In genomic region chr3:120382941-120383447, GRCh38 we compare ENCODE assay signal across 19 cellular contexts. TPM values are rescaled to one million over a fixed set of nuclear protein-coding genes. Genes with fewer than 3 reads are reported as not detected.
DNase-seq lines count a peak whose midpoint lies in the region; ATAC-seq, FAIRE-seq and TF ChIP-seq lines count a peak whose summit lies in the region.
"Had no signal": no experiment of that assay in that cellular context is flagged by ENCODE, and none has a peak within 500 bp of the region (broad histone marks: within the 10 kb centered on the region; RNA-seq: fewer than 3 reads in every experiment).

No MANE protein-coding gene starts in this region.

- WGBS in GM12878 (ENCODE audit: insufficient coverage, insufficient replicate concordance, low lambda C conversion rate, missing lambda C conversion rate), result 13% methylated on average over 2 of the region's 2 CpGs

- no peak for DNase-seq in stimulated activated naive CD8-positive, alpha-beta T cell treated with anti-CD3 and anti-CD28 coated beads, Interleukin-15, amount 100 ng/mL, for 72 hours
- DNase-seq in stimulated activated naive CD8-positive, alpha-beta T cell treated with anti-CD3 and anti-CD28 coated beads, Interleukin-15, Interleukin-2, amounts not matched to agents 100 U/mL and 50 U/mL, for 24 hours, result no peak
- DNase-seq in GM12878 (ENCODE audit: low read depth, low spot score), result no peak
- no peak for DNase-seq in activated CD4-positive, CD25-positive, alpha-beta regulatory T cell (lab: John Stamatoyannopoulos, UW)
- DNase-seq: 8988T; CD4-positive, alpha-beta memory T cell; DMS153; DMS79; GF-D8; GOT3; H7; HFFc6 had no signal

- H3K9ac ChIP-seq in GM12878 (ENCODE audit: control insufficient read depth, insufficient read depth, low read length), result no peak overlapping the region
- H3K9ac ChIP-seq: BLaER1 had no signal

- no peak for TF ChIP-seq EP300 in GM12878 (IDR thresholded peaks at IDR 0.05; ENCODE audit: borderline replicate concordance in 1 of 2, control insufficient read depth in 1 of 2, low read depth in 2 of 2, low read length in 2 of 2)

- no peak for FAIRE-seq in GM12878 (lab: Jason Lieb, UNC)
- FAIRE-seq: GM12891 had no signal

- TF ChIP-seq POLR2A in GM12878 (IDR thresholded peaks at IDR 0.05; ENCODE audit: low read depth, low read length), result no peak

- H3K4me3 ChIP-seq in GM12878, result no peak overlapping the region
- H3K4me3 ChIP-seq: BLaER1 had no signal

- TF ChIP-seq RAD21 in GM12878 (IDR thresholded peaks at IDR 0.05; ENCODE audit: insufficient read depth, low read depth, low read length), result no peak

- no peaks in the 10 kb centered on the region for H3K4me1 ChIP-seq in GM12878 (ENCODE audit: control insufficient read depth, insufficient read depth, low read length)
- H3K4me1 ChIP-seq: BLaER1 had no signal

- H3K9me3 ChIP-seq in KOPT-K1 (ENCODE audit: insufficient read depth, low read length, poor library complexity, severe bottlenecking) (no peaks in the 10 kb centered on the region), GM12878 (replicated peaks; ENCODE audit: control insufficient read depth, insufficient read depth, low read length) (no peaks in the 10 kb centered on the region)
- H3K9me3 ChIP-seq: BLaER1 had no signal

- H3K27ac ChIP-seq in KOPT-K1 (ENCODE audit: low read depth, low read length, poor library complexity, severe bottlenecking) (peak overlapping the region; percentile 33), GM12878 (ENCODE audit: control insufficient read depth, insufficient read depth) (no peak overlapping the region)
- H3K27ac ChIP-seq: BLaER1 had no signal

- no peak overlapping the region for H3K4me3 Mint-ChIP-seq in stimulated activated naive CD8-positive, alpha-beta T cell treated with anti-CD3 and anti-CD28 coated beads, Interleukin-15, amount 100 ng/mL, for 72 hours
- H3K4me3 Mint-ChIP-seq: CD14-positive monocyte; CD4-positive, alpha-beta memory T cell; HFFc6 had no signal

- no TSS peak for BruUV-seq in GM12878 (replicated peaks; lab: Mats Ljungman, UMichigan)

- POLR2A ChIA-PET in GM12878 (lab: Charles Lee), result no interaction called here

- no peaks in the 10 kb centered on the region for H3K79me2 ChIP-seq in GM12878 (ENCODE audit: control insufficient read depth, insufficient read depth, low read length)

- no peak overlapping the region for H3K27ac Mint-ChIP-seq in stimulated activated naive CD8-positive, alpha-beta T cell treated with anti-CD3 and anti-CD28 coated beads, Interleukin-15, amount 100 ng/mL, for 72 hours
- H3K27ac Mint-ChIP-seq: CD14-positive monocyte; CD4-positive, alpha-beta memory T cell; HFFc6 had no signal

- H2AFZ ChIP-seq in GM12878 (ENCODE audit: control insufficient read depth, low read depth, low read length), result no peak overlapping the region

- peak; percentile 76 for ATAC-seq in stimulated activated naive CD8-positive, alpha-beta T cell treated with anti-CD3 and anti-CD28 coated beads, Interleukin-15, amount 100 ng/mL, for 72 hours
- no peak for ATAC-seq in stimulated activated naive CD8-positive, alpha-beta T cell treated with anti-CD3 and anti-CD28 coated beads, Interleukin-15, Interleukin-2, amounts not matched to agents 100 U/mL and 50 U/mL, for 24 hours
- ATAC-seq in GM12878 (no peak), GM21367 (IDR thresholded peaks at IDR 0.05; ENCODE audit: unreplicated experiment) (no peak), GM18907 (IDR thresholded peaks at IDR 0.05; ENCODE audit: unreplicated experiment) (no peak)
- ATAC-seq: HCT116 had no signal

- TF ChIP-seq CTCF in GM12878 (IDR thresholded peaks at IDR 0.05 in 2 of 3, conservative IDR thresholded peaks at IDR 0.05 in 1 of 3; ENCODE audit: control insufficient read depth in 2 of 3, extremely low read depth in 1 of 3, insufficient read depth in 1 of 3, low read depth in 3 of 3, low read length in 3 of 3), result no peak

- RAD21 ChIA-PET in GM12878 (lab: Charles Lee; ENCODE audit: unreplicated experiment), result no interaction called here

- intact Hi-C loops in GM12878 (cut with micrococcal nuclease; ENCODE audit: unreplicated experiment), result no loop called here

- no peak overlapping the region for H3K4me2 ChIP-seq in GM12878 (ENCODE audit: control insufficient read depth, insufficient read depth)
- H3K4me2 ChIP-seq: BLaER1 had no signal

- H3K27me3 Mint-ChIP-seq in stimulated activated naive CD8-positive, alpha-beta T cell treated with anti-CD3 and anti-CD28 coated beads, Interleukin-15, amount 100 ng/mL, for 72 hours, result no peaks in the 10 kb centered on the region

- SMC1A ChIA-PET in GM12878 (lab: Charles Lee; ENCODE audit: uncharacterized antibody, unreplicated experiment), result no interaction called here

- no peaks in the 10 kb centered on the region for H3K27me3 ChIP-seq in GM12878 (replicated peaks in 1 of 2; ENCODE audit: control insufficient read depth in 2 of 2, insufficient read depth in 2 of 2, low read length in 1 of 2)
- H3K27me3 ChIP-seq: BLaER1 had no signal

- H3K36me3 ChIP-seq in KOPT-K1 (ENCODE audit: insufficient read depth, low read length), result no peaks in the 10 kb centered on the region
- H3K36me3 ChIP-seq in GM12878 (ENCODE audit: control insufficient read depth in 2 of 2, insufficient read depth in 2 of 2, low read length in 1 of 2), result no peaks in the 10 kb centered on the region
- H3K36me3 ChIP-seq: BLaER1 had no signal

- H4K20me1 ChIP-seq in GM12878 (ENCODE audit: control insufficient read depth, insufficient read depth), result no peaks in the 10 kb centered on the region
- H4K20me1 ChIP-seq: BLaER1 had no signal

- peaks cover 0 to 4% of the 10 kb centered on the region in 2 donors for H3K9me3 Mint-ChIP-seq in stimulated activated naive CD8-positive, alpha-beta T cell treated with anti-CD3 and anti-CD28 coated beads, Interleukin-15, amount 100 ng/mL, for 72 hours
- H3K9me3 Mint-ChIP-seq: HFFc6 had no signal

- in situ Hi-C loops in GM12878 (cut with MboI), result no loop called here

- no peaks in the 10 kb centered on the region for H3K4me1 Mint-ChIP-seq in stimulated activated naive CD8-positive, alpha-beta T cell treated with anti-CD3 and anti-CD28 coated beads, Interleukin-15, amount 100 ng/mL, for 72 hours
- H3K4me1 Mint-ChIP-seq: CD14-positive monocyte; CD4-positive, alpha-beta memory T cell had no signal

- CTCF ChIA-PET in GM12878 (lab: Yijun Ruan, JAX), result interaction anchor here (0.6 to 0.8 kb wide), 2 partner anchors 184 to 451 kb away, joined by 3 read pairs; no protein-coding TSS in a partner anchor

TF ChIP-seq in GM12878, 131 proteins besides CTCF, POLR2A, EP300 and RAD21:
- TF ChIP-seq NR2C2 (IDR thresholded peaks at IDR 0.05; ENCODE audit: borderline replicate concordance, control insufficient read depth, insufficient read length, low read depth) (no peak), RUNX3 (IDR thresholded peaks at IDR 0.05; ENCODE audit: low read length) (peak; percentile 62)

RNA-seq across cellular contexts. Expression of gene LRRC58, which starts 33.8 kb away (rescaled TPM):
- total RNA-seq in GM12878 (2013; cell fraction: nucleolus; rRNA removed), result 32.9 and 33.4 TPM in 2 replicates
- total RNA-seq in GM12878 (2014; rRNA removed), result 28.5 and 33.2 TPM in 2 replicates
- total RNA-seq in GM12878 (2014; rRNA removed; fragmentation: Illumina TruSeq; extraction: Trizol), result 28.0 and 29.5 TPM in 2 replicates
- 17.9 and 19.7 TPM in 2 replicates for total RNA-seq in GM12878 (2021)
- polyA plus RNA-seq in GM12878 (2011; ENCODE audit: low read depth), result 4.6 TPM
- 29.1 and 46.8 TPM in 2 replicates for polyA plus RNA-seq in GM12878 (2011; rRNA removed)
- 12.1 and 12.6 TPM in 2 replicates for polyA plus RNA-seq in GM12878 (2011; cell fraction: cytosol; rRNA removed)
- polyA plus RNA-seq in GM12878 (2011; cell fraction: nucleus; rRNA removed), result 5.3 and 6.1 TPM in 2 replicates
- 9.2 and 11.3 TPM in 2 replicates for polyA plus RNA-seq in GM12878 (2012)
- 25.0 and 28.0 TPM in 2 replicates for polyA plus RNA-seq in GM12878 (2014; fragmentation: Illumina TruSeq; extraction: Trizol)
- polyA plus RNA-seq in GM12878 (2014; fragmentation: Nextera tagmentation; extraction: Ambion mirVana), result 1 to 10 TPM; 7.7 to 8.0 TPM
- polyA plus RNA-seq in GM12878 (2014; rRNA removed), result 12.9 and 14.8 TPM in 2 replicates
- polyA plus RNA-seq in GM12878 (2016; fragmentation: Nextera tagmentation; extraction: Ambion mirVana), result 10 to 100 TPM; 17.7 to 17.9 TPM
- polyA minus RNA-seq in GM12878 (2011; rRNA and poly(A)+ RNA removed), result 25.7 and 34.4 TPM in 2 replicates
- 13.9 and 15.2 TPM in 2 replicates for polyA minus RNA-seq in GM12878 (2011; cell fraction: cytosol; rRNA and poly(A)+ RNA removed)
- 7.4 and 12.2 TPM in 2 replicates for polyA minus RNA-seq in GM12878 (2011; cell fraction: nucleus; rRNA and poly(A)+ RNA removed)
